In genomic region chr5:12330381-12330780, GRCh38 we compare ENCODE assay signal across 25 cellular contexts.
"Had no signal": no experiment of that assay in that cellular context is flagged by ENCODE, and none has a peak within 500 bp of the region (broad histone marks: within the 10 kb centered on the region; RNA-seq: fewer than 3 reads in every experiment).

No MANE protein-coding gene starts in this region.

- DNase-seq: activated CD4-positive, alpha-beta memory T cell treated with anti-CD3 and anti-CD28 coated beads, Interleukin-2, amount 10 ng/mL, durations not matched to agents 7 days and 5 days; activated CD4-positive, alpha-beta T cell treated with anti-CD3 and anti-CD28 coated beads, Interleukin-2, amount 10 ng/mL, durations not matched to agents 7 days and 5 days; activated CD4-positive, CD25-positive, alpha-beta regulatory T cell treated with anti-CD3 and anti-CD28 coated beads, Interleukin-2, amount 50 U/mL, for 72 hours; activated CD8-positive, alpha-beta memory T cell treated with anti-CD3 and anti-CD28 coated beads, Interleukin-2, amount 50 U/mL, for 48 hours; activated gamma-delta T cell treated with Interleukin-2 at 50 U/mL for 16 hours; activated naive CD4-positive, alpha-beta T cell treated with anti-CD3 and anti-CD28 coated beads, Interleukin-2, amount 50 U/mL, for 16 hours; activated T-cell treated with anti-CD3 and anti-CD28 coated beads, Interleukin-2, amount 50 U/mL, for 24 hours; amniotic stem cell; brain microvascular endothelial cell; dorsolateral prefrontal cortex; effector memory CD4-positive, alpha-beta T cell; foreskin fibroblast; head of caudate nucleus; hippocampal formation; islet precursor cell; left ventricle myocardium superior; posterior cingulate gyrus; right cardiac atrium; stimulated activated naive CD4-positive, alpha-beta T cell treated with Interleukin-2 at 50 U/mL for 16 hours; T1000; WERI-Rb-1 had no signal

- H3K4me1 ChIP-seq: tibial nerve had no signal

- H3K4me1 Mint-ChIP-seq: activated CD4-positive, alpha-beta memory T cell treated with anti-CD3 and anti-CD28 coated beads, Interleukin-2, amount 10 ng/mL, durations not matched to agents 7 days and 5 days; activated CD4-positive, alpha-beta T cell treated with anti-CD3 and anti-CD28 coated beads, Interleukin-2, amount 10 ng/mL, durations not matched to agents 7 days and 5 days; activated T-helper 17 cell treated with anti-CD3 and anti-CD28 coated beads, Interleukin-2, amount 50 U/mL, for 72 hours; nephron had no signal

- ATAC-seq: activated T-helper 17 cell treated with anti-CD3 and anti-CD28 coated beads, Interleukin-2, amount 50 U/mL, for 72 hours; left ventricle myocardium superior; right cardiac atrium had no signal

- H3K4me3 ChIP-seq: coronary artery, dorsolateral prefrontal cortex, tibial nerve had no signal

- H3K4me3 Mint-ChIP-seq: activated CD4-positive, alpha-beta memory T cell treated with anti-CD3 and anti-CD28 coated beads, Interleukin-2, amount 10 ng/mL, durations not matched to agents 7 days and 5 days; activated CD4-positive, alpha-beta T cell treated with anti-CD3 and anti-CD28 coated beads, Interleukin-2, amount 10 ng/mL, durations not matched to agents 7 days and 5 days; activated T-cell treated with anti-CD3 and anti-CD28 coated beads, Interleukin-2, amount 50 U/mL, for 24 hours; activated T-helper 17 cell treated with anti-CD3 and anti-CD28 coated beads, Interleukin-2, amount 50 U/mL, for 72 hours; nephron had no signal

- H3K36me3 ChIP-seq: brain microvascular endothelial cell, tibial nerve, WERI-Rb-1 had no signal

- H3K27me3 ChIP-seq: brain microvascular endothelial cell, dorsolateral prefrontal cortex, tibial nerve had no signal

- H3K27ac Mint-ChIP-seq: activated CD4-positive, alpha-beta memory T cell treated with anti-CD3 and anti-CD28 coated beads, Interleukin-2, amount 10 ng/mL, durations not matched to agents 7 days and 5 days; activated CD4-positive, alpha-beta T cell treated with anti-CD3 and anti-CD28 coated beads, Interleukin-2, amount 10 ng/mL, durations not matched to agents 7 days and 5 days; activated T-cell treated with anti-CD3 and anti-CD28 coated beads, Interleukin-2, amount 50 U/mL, for 24 hours; activated T-helper 17 cell treated with anti-CD3 and anti-CD28 coated beads, Interleukin-2, amount 50 U/mL, for 72 hours; nephron had no signal

- H3K27ac ChIP-seq: brain microvascular endothelial cell, coronary artery, dorsolateral prefrontal cortex, tibial nerve, WERI-Rb-1 had no signal

- H3K9me3 Mint-ChIP-seq: nephron had no signal

- H3K27me3 Mint-ChIP-seq: activated CD4-positive, alpha-beta memory T cell treated with anti-CD3 and anti-CD28 coated beads, Interleukin-2, amount 10 ng/mL, durations not matched to agents 7 days and 5 days; activated CD4-positive, alpha-beta T cell treated with anti-CD3 and anti-CD28 coated beads, Interleukin-2, amount 10 ng/mL, durations not matched to agents 7 days and 5 days; activated T-cell treated with anti-CD3 and anti-CD28 coated beads, Interleukin-2, amount 50 U/mL, for 24 hours; activated T-helper 17 cell treated with anti-CD3 and anti-CD28 coated beads, Interleukin-2, amount 50 U/mL, for 72 hours had no signal
